ENCODE assay signal across 12 cellular contexts in the genomic region with DNA sequence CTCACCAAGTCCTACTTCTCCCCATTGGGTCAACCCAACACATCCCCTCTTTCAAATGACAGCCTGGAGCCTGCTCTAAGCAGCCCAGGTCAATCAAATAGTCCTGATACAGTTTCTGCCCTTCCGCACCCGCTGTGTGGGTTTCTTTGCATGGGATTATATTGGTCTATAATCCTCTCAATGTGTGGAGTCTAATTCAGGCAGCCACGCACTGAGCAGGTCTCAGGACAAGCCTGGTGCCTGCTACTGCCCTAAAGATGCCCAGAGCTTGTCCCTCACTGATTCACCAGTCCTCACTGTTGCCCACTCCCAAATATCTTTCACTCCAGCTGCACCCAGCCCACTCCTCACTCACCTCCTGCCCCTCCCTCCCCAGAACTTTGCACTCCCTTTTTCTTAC. TPM values are rescaled to one million over a fixed set of nuclear protein-coding genes. Genes with fewer than 3 reads are reported as not detected.
DNase-seq lines count a peak whose midpoint lies in the region; ATAC-seq and TF ChIP-seq lines count a peak whose summit lies in the region.
"Had no signal": no experiment of that assay in that cellular context is flagged by ENCODE, and none has a peak within 500 bp of the region (broad histone marks: within the 10 kb centered on the region; RNA-seq: fewer than 3 reads in every experiment).

No MANE protein-coding gene starts in this region.

- no peak for DNase-seq in activated T-cell treated with anti-CD3 and anti-CD28 coated beads, Interleukin-2, amount 50 U/mL, for 24 hours
- DNase-seq in activated T-cell treated with anti-CD3 and anti-CD28 coated beads, Interleukin-2, amount 50 U/mL, for 48 hours = no peak
- no peak for DNase-seq in naive thymus-derived CD4-positive, alpha-beta T cell
- DNase-seq in uterus = no peak
- DNase-seq in glutamatergic neuron = no peak
- DNase-seq: hippocampal formation had no signal

- H3K4me3 Mint-ChIP-seq in activated T-cell treated with anti-CD3 and anti-CD28 coated beads, Interleukin-2, amount 50 U/mL, for 24 hours = no peak overlapping the region
- H3K4me3 Mint-ChIP-seq in brain (peak overlapping the region in 3 of 5 experiments; percentile 4 to 11 (median 8)), glutamatergic neuron (ENCODE audit: unreplicated experiment) (no peak overlapping the region)
- peak overlapping the region in 9 of 10 donors; percentile 29 to 96 (median 49) for H3K4me3 Mint-ChIP-seq in naive thymus-derived CD4-positive, alpha-beta T cell

- no peaks in the 10 kb centered on the region for H3K9me3 ChIP-seq in naive thymus-derived CD4-positive, alpha-beta T cell (ENCODE audit: control insufficient read depth in 2 of 3, low read length in 3 of 3)
- no peaks in the 10 kb centered on the region for H3K9me3 ChIP-seq in uterus
- H3K9me3 ChIP-seq: HAP-1, SJCRH30 had no signal

- H3K27me3 Mint-ChIP-seq in activated T-cell treated with anti-CD3 and anti-CD28 coated beads, Interleukin-2, amount 50 U/mL, for 24 hours = no peaks in the 10 kb centered on the region
- H3K27me3 Mint-ChIP-seq in brain = no peaks in the 10 kb centered on the region
- no peaks in the 10 kb centered on the region for H3K27me3 Mint-ChIP-seq in naive thymus-derived CD4-positive, alpha-beta T cell
- peaks cover 8% of the 10 kb centered on the region for H3K27me3 Mint-ChIP-seq in glutamatergic neuron (ENCODE audit: unreplicated experiment)

- ATAC-seq in naive thymus-derived CD4-positive, alpha-beta T cell = no peak
- no peak for ATAC-seq in HG03432 (IDR thresholded peaks at IDR 0.05; ENCODE audit: unreplicated experiment)
- ATAC-seq in HG03045 (IDR thresholded peaks at IDR 0.05; ENCODE audit: unreplicated experiment) = no peak

- peaks cover 0 to 3% (median 0%) of the 10 kb centered on the region in 3 experiments for H3K36me3 ChIP-seq in naive thymus-derived CD4-positive, alpha-beta T cell (ENCODE audit: control insufficient read depth in 2 of 3, insufficient read depth in 3 of 3, low read length in 3 of 3)
- H3K36me3 ChIP-seq in uterus = no peaks in the 10 kb centered on the region

- TF ChIP-seq POLR2A in uterus (IDR thresholded peaks at IDR 0.05) = no peak

- peaks cover 96% of the 10 kb centered on the region for H3K4me1 Mint-ChIP-seq in activated T-cell treated with anti-CD3 and anti-CD28 coated beads, Interleukin-2, amount 50 U/mL, for 24 hours (ENCODE audit: low read depth)
- H3K4me1 Mint-ChIP-seq in brain = peaks cover 80% of the 10 kb centered on the region
- H3K4me1 Mint-ChIP-seq in naive thymus-derived CD4-positive, alpha-beta T cell = peaks cover 28 to 100% (median 93%) of the 10 kb centered on the region in 7 donors
- peaks cover 20% of the 10 kb centered on the region for H3K4me1 Mint-ChIP-seq in glutamatergic neuron (ENCODE audit: low read depth, unreplicated experiment)

- no peaks in the 10 kb centered on the region for H3K27me3 ChIP-seq in naive thymus-derived CD4-positive, alpha-beta T cell (ENCODE audit: control insufficient read depth in 2 of 2, insufficient read depth in 2 of 2, low read length in 2 of 2)
- no peaks in the 10 kb centered on the region for H3K27me3 ChIP-seq in uterus
- H3K27me3 ChIP-seq: SJCRH30 had no signal

- CTCF ChIA-PET in naive thymus-derived CD4-positive, alpha-beta T cell (lab: Charles Lee) = no interaction called here

- no peak overlapping the region for H3K27ac ChIP-seq in naive thymus-derived CD4-positive, alpha-beta T cell (ENCODE audit: low read depth, low read length)
- H3K27ac ChIP-seq in uterus = peak overlapping the region; percentile 74 to 95
- H3K27ac ChIP-seq: SJCRH30 had no signal

- H3K27ac Mint-ChIP-seq in activated T-cell treated with anti-CD3 and anti-CD28 coated beads, Interleukin-2, amount 50 U/mL, for 24 hours = peak overlapping the region; percentile 66
- peak overlapping the region; percentile 5 to 90 (median 45) for H3K27ac Mint-ChIP-seq in brain
- H3K27ac Mint-ChIP-seq in naive thymus-derived CD4-positive, alpha-beta T cell = peak overlapping the region in 8 of 9 donors; percentile 84 to 100 (median 92)
- no peak overlapping the region for H3K27ac Mint-ChIP-seq in glutamatergic neuron (ENCODE audit: unreplicated experiment)

- no peak for TF ChIP-seq CTCF in brain (conservative IDR thresholded peaks at IDR 0.05)
- TF ChIP-seq CTCF in uterus (IDR thresholded peaks at IDR 0.05) = no peak
- TF ChIP-seq CTCF in glutamatergic neuron (IDR thresholded peaks at IDR 0.05; ENCODE audit: partially characterized antibody, unreplicated experiment) = no peak

- peaks cover 14% of the 10 kb centered on the region for H3K36me3 Mint-ChIP-seq in activated T-cell treated with anti-CD3 and anti-CD28 coated beads, Interleukin-2, amount 50 U/mL, for 24 hours (ENCODE audit: low read depth)
- peaks cover under 1% of the 10 kb centered on the region for H3K36me3 Mint-ChIP-seq in brain
- H3K36me3 Mint-ChIP-seq in naive thymus-derived CD4-positive, alpha-beta T cell = peaks cover 2 to 32% (median 6%) of the 10 kb centered on the region in 5 donors
- H3K36me3 Mint-ChIP-seq in glutamatergic neuron (ENCODE audit: unreplicated experiment) = no peaks in the 10 kb centered on the region

- peaks cover 3 to 94% of the 10 kb centered on the region in 2 donors for H3K4me1 ChIP-seq in naive thymus-derived CD4-positive, alpha-beta T cell (ENCODE audit: control insufficient read depth in 2 of 2, insufficient read depth in 2 of 2, low read length in 2 of 2)
- peaks cover 40% of the 10 kb centered on the region in 2 donors for H3K4me1 ChIP-seq in uterus
- H3K4me1 ChIP-seq: HAP-1 had no signal

- no peaks in the 10 kb centered on the region for H3K9me3 Mint-ChIP-seq in activated T-cell treated with anti-CD3 and anti-CD28 coated beads, Interleukin-2, amount 50 U/mL, for 24 hours
- H3K9me3 Mint-ChIP-seq in brain = no peaks in the 10 kb centered on the region
- no peaks in the 10 kb centered on the region for H3K9me3 Mint-ChIP-seq in naive thymus-derived CD4-positive, alpha-beta T cell
- H3K9me3 Mint-ChIP-seq in glutamatergic neuron (ENCODE audit: unreplicated experiment) = no peaks in the 10 kb centered on the region

- POLR2A ChIA-PET in naive thymus-derived CD4-positive, alpha-beta T cell (lab: Charles Lee) = interaction anchor here (1.1 kb wide), 1 partner anchor 10 kb away, joined by 3 read pairs; no protein-coding TSS in a partner anchor

- intact Hi-C loops in naive thymus-derived CD4-positive, alpha-beta T cell (cut with micrococcal nuclease) = loop anchor here in 1 of 2 donors (10.0 kb wide), 1 partner anchor 802 kb away; a partner anchor contains a TSS
- intact Hi-C loops in uterus (cut with DNase I; ENCODE audit: low total_unique reads) = loop anchor here (10.0 kb wide), 1 partner anchor 48 kb away; no protein-coding TSS in a partner anchor

- H3K4me3 ChIP-seq in naive thymus-derived CD4-positive, alpha-beta T cell (ENCODE audit: low read length) = no peak overlapping the region
- no peak overlapping the region for H3K4me3 ChIP-seq in uterus
- H3K4me3 ChIP-seq: HAP-1, SJCRH30, skin epidermis had no signal

RNA-seq across cellular contexts. Expression of a gene that starts 16.4 kb away (rescaled TPM):
- 84.2 TPM for polyA plus RNA-seq in brain (ENCODE audit: insufficient read depth, low read depth, low replicate concordance)
- total RNA-seq in naive thymus-derived CD4-positive, alpha-beta T cell = 100 to 1,000 TPM in 4 of 5 experiments, 10 to 100 TPM in 1; 41.3 to 249 (median 227) TPM
- 100 to 1,000 TPM; 188 to 390 TPM for polyA plus RNA-seq in naive thymus-derived CD4-positive, alpha-beta T cell
- total RNA-seq in uterus (100 to 1,000 TPM; 147 to 538 (median 343) TPM), glutamatergic neuron (ENCODE audit: unreplicated experiment) (48.1 TPM)

Comparison
In these comparisons a context has a peak if more than half of its experiments do, and no peak if none do; other contexts are left out.
1. H3K4me3 Mint-ChIP-seq: peak in brain (3 of 5) and naive thymus-derived CD4-positive, alpha-beta T cell (9 of 10); none in activated T-cell treated with anti-CD3 and anti-CD28 coated beads, Interleukin-2, amount 50 U/mL, for 24 hours (single experiment) and glutamatergic neuron (single experiment).